Comparison of ENCODE assay signal across 2 cellular contexts in the genomic region with DNA sequence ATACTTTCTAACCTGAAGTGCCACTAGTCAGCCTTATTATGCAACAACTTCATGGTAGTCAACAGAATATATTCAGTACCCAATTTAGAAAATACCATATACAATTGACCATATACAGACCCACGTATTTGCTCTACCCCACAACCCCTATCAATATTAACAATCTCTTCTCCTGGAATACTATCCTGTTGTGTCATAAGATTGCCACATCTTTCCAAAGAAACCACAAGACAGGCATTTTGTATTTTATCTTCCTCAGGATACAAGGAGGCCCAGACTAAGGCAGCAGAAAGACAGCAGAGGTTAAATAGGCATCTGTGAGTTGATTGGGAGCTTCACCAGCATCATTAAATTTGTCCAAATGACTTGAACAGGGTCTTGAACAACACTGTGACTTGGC.
TF ChIP-seq lines count a peak whose summit lies in the region.

No MANE protein-coding gene starts in this region.

TF ChIP-seq in IMR-90, 13 proteins besides CTCF, POLR2A, EP300 and RAD21:
- TF ChIP-seq CEBPB (IDR thresholded peaks at IDR 0.05; ENCODE audit: low read depth, low read length), result peak; percentile 87
- TF ChIP-seq NFE2L2 (IDR thresholded peaks at IDR 0.05; ENCODE audit: low read depth, low read length), result no peak

TF ChIP-seq in WTC11, 78 proteins besides CTCF, POLR2A, EP300 and RAD21:
- no peak for TF ChIP-seq AFF4 (CRISPR knock-in tag; IDR thresholded peaks at IDR 0.05; ENCODE audit: borderline replicate concordance)
- no peak for TF ChIP-seq MXD4 (CRISPR knock-in tag; IDR thresholded peaks at IDR 0.05; ENCODE audit: borderline replicate concordance)
- TF ChIP-seq ATF6 (CRISPR knock-in tag; IDR thresholded peaks at IDR 0.05), result no peak
- TF ChIP-seq, protein P1, sequence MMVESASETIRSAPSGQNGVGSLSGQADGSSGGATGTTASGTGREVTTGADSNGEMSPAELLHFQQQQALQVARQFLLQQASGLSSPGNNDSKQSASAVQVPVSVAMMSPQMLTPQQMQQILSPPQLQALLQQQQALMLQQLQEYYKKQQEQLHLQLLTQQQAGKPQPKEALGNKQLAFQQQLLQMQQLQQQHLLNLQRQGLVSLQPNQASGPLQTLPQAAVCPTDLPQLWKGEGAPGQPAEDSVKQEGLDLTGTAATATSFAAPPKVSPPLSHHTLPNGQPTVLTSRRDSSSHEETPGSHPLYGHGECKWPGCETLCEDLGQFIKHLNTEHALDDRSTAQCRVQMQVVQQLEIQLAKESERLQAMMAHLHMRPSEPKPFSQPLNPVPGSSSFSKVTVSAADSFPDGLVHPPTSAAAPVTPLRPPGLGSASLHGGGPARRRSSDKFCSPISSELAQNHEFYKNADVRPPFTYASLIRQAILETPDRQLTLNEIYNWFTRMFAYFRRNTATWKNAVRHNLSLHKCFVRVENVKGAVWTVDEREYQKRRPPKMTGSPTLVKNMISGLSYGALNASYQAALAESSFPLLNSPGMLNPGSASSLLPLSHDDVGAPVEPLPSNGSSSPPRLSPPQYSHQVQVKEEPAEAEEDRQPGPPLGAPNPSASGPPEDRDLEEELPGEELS (CRISPR knock-in tag; IDR thresholded peaks at IDR 0.05), result no peak
- TF ChIP-seq, protein P2, sequence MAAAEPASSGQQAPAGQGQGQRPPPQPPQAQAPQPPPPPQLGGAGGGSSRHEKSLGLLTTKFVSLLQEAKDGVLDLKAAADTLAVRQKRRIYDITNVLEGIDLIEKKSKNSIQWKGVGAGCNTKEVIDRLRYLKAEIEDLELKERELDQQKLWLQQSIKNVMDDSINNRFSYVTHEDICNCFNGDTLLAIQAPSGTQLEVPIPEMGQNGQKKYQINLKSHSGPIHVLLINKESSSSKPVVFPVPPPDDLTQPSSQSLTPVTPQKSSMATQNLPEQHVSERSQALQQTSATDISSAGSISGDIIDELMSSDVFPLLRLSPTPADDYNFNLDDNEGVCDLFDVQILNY (CRISPR knock-in tag; IDR thresholded peaks at IDR 0.05), result no peak
- TF ChIP-seq, protein P3, sequence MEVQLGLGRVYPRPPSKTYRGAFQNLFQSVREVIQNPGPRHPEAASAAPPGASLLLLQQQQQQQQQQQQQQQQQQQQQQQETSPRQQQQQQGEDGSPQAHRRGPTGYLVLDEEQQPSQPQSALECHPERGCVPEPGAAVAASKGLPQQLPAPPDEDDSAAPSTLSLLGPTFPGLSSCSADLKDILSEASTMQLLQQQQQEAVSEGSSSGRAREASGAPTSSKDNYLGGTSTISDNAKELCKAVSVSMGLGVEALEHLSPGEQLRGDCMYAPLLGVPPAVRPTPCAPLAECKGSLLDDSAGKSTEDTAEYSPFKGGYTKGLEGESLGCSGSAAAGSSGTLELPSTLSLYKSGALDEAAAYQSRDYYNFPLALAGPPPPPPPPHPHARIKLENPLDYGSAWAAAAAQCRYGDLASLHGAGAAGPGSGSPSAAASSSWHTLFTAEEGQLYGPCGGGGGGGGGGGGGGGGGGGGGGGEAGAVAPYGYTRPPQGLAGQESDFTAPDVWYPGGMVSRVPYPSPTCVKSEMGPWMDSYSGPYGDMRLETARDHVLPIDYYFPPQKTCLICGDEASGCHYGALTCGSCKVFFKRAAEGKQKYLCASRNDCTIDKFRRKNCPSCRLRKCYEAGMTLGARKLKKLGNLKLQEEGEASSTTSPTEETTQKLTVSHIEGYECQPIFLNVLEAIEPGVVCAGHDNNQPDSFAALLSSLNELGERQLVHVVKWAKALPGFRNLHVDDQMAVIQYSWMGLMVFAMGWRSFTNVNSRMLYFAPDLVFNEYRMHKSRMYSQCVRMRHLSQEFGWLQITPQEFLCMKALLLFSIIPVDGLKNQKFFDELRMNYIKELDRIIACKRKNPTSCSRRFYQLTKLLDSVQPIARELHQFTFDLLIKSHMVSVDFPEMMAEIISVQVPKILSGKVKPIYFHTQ (CRISPR knock-in tag; IDR thresholded peaks at IDR 0.05), result no peak
- TF ChIP-seq PRRX2 (CRISPR knock-in tag; IDR thresholded peaks at IDR 0.05), result no peak
- TF ChIP-seq, protein P4, sequence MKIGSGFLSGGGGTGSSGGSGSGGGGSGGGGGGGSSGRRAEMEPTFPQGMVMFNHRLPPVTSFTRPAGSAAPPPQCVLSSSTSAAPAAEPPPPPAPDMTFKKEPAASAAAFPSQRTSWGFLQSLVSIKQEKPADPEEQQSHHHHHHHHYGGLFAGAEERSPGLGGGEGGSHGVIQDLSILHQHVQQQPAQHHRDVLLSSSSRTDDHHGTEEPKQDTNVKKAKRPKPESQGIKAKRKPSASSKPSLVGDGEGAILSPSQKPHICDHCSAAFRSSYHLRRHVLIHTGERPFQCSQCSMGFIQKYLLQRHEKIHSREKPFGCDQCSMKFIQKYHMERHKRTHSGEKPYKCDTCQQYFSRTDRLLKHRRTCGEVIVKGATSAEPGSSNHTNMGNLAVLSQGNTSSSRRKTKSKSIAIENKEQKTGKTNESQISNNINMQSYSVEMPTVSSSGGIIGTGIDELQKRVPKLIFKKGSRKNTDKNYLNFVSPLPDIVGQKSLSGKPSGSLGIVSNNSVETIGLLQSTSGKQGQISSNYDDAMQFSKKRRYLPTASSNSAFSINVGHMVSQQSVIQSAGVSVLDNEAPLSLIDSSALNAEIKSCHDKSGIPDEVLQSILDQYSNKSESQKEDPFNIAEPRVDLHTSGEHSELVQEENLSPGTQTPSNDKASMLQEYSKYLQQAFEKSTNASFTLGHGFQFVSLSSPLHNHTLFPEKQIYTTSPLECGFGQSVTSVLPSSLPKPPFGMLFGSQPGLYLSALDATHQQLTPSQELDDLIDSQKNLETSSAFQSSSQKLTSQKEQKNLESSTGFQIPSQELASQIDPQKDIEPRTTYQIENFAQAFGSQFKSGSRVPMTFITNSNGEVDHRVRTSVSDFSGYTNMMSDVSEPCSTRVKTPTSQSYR (CRISPR knock-in tag; IDR thresholded peaks at IDR 0.05), result no peak
- no peak for TF ChIP-seq ZBTB43 (CRISPR knock-in tag; IDR thresholded peaks at IDR 0.05)
- no peak for TF ChIP-seq ZNF219 (CRISPR knock-in tag; IDR thresholded peaks at IDR 0.05; ENCODE audit: borderline replicate concordance)
- no peak for TF ChIP-seq ESRRA (CRISPR knock-in tag; IDR thresholded peaks at IDR 0.05; ENCODE audit: borderline replicate concordance)
- no peak for TF ChIP-seq CREM (CRISPR knock-in tag; IDR thresholded peaks at IDR 0.05)
- no peak for TF ChIP-seq ZNF671 (CRISPR knock-in tag; IDR thresholded peaks at IDR 0.05)
- TF ChIP-seq, protein P5, sequence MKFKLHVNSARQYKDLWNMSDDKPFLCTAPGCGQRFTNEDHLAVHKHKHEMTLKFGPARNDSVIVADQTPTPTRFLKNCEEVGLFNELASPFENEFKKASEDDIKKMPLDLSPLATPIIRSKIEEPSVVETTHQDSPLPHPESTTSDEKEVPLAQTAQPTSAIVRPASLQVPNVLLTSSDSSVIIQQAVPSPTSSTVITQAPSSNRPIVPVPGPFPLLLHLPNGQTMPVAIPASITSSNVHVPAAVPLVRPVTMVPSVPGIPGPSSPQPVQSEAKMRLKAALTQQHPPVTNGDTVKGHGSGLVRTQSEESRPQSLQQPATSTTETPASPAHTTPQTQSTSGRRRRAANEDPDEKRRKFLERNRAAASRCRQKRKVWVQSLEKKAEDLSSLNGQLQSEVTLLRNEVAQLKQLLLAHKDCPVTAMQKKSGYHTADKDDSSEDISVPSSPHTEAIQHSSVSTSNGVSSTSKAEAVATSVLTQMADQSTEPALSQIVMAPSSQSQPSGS (CRISPR knock-in tag; IDR thresholded peaks at IDR 0.05; ENCODE audit: borderline replicate concordance, low read depth), result no peak
- no peak for TF ChIP-seq NR3C1 (CRISPR knock-in tag; conservative IDR thresholded peaks at IDR 0.05; ENCODE audit: low read depth)
- TF ChIP-seq KAT7 (CRISPR knock-in tag; IDR thresholded peaks at IDR 0.05; ENCODE audit: borderline replicate concordance), result no peak
- no peak for TF ChIP-seq GABPB1 (CRISPR knock-in tag; IDR thresholded peaks at IDR 0.05)
- TF ChIP-seq ZNF263 (CRISPR knock-in tag; IDR thresholded peaks at IDR 0.05; ENCODE audit: low read depth), result no peak
- no peak for TF ChIP-seq ZNF425 (CRISPR knock-in tag; conservative IDR thresholded peaks at IDR 0.05)
- no peak for TF ChIP-seq SMAD3 (CRISPR knock-in tag; IDR thresholded peaks at IDR 0.05; ENCODE audit: borderline replicate concordance)
TF ChIP-seq in WTC11: peak in this region for 0.
